In genomic region chr17:39129544-39129943, GRCh38 we compare ENCODE assay signal across 7 cellular contexts. TPM values are rescaled to one million over a fixed set of nuclear protein-coding genes. Genes with fewer than 3 reads are reported as not detected.
"Had no signal": no experiment of that assay in that cellular context is flagged by ENCODE, and none has a peak within 500 bp of the region (broad histone marks: within the 10 kb centered on the region; RNA-seq: fewer than 3 reads in every experiment).

No MANE protein-coding gene starts in this region.

RNA-seq across cellular contexts. Expression of gene PLXDC1, which starts 21.9 kb away (rescaled TPM):
- total RNA-seq: GM23248 had no signal

RNA-seq across cellular contexts. Expression of gene ARL5C, which starts 36.4 kb away (rescaled TPM):
- total RNA-seq: GM23248, GM23338, H1, H4, H7, H9, HFFc6 had no signal
- polyA plus RNA-seq: GM23248, GM23338, H1 had no signal
